ENCODE assay signal across 17 cellular contexts in the genomic region with DNA sequence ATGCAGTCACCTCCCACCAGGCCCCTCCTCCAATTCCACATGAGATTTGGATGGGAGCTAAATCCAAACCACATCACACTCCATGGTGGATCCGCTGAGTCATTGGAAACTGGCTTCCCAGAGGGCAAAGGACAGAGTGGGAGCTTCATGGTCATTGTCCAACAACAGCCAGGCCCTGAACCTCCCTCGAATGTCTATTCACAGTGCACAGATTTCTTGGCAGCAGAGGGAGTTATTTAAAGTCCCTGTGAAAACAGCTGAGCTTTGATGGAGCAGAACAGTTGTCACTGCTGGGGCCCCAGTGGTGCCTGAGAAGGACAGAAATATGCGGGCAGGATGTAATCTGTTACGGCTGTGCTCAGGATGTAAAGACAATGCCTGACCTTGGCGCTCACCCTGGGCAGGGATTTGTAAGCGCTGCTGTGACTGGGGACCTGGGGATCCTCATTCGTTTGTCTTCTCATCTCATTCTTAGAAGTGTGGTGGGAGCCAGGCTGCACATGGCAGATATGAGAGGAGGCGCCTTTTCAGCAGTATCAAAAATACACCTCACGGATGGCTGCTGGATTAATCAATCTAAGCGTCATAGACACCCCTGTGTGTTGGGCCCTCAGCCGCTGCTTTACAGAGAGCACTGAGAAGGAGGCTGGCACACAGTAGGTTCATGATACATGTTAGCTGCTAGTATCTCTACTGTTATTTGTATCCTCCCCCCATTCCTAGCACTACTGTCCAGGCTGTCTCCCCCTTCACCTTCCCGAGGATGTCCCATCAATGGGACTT.
A peak's percentile ranks its signal among the peaks of the same experiment; 100 is the strongest.
DNase-seq lines count a peak whose midpoint lies in the region; ATAC-seq and TF ChIP-seq lines count a peak whose summit lies in the region.
"Had no signal": no experiment of that assay in that cellular context is flagged by ENCODE, and none has a peak within 500 bp of the region (broad histone marks: within the 10 kb centered on the region; RNA-seq: fewer than 3 reads in every experiment).

No MANE protein-coding gene starts in this region.

- H3K9me3 Mint-ChIP-seq in T-cell, result no peaks in the 10 kb centered on the region
- H3K9me3 Mint-ChIP-seq: activated T-helper 1 cell treated with anti-CD3 and anti-CD28 coated beads, Interleukin-12 subunit alpha, Interleukin-12 subunit beta, Interleukin-2, Interleukin-4 antibody, amounts not matched to agents 30 ng/mL and 10 ng/mL and 1 ng/mL, durations not matched to agents 14 hours and 24 hours and 36 hours; CD8-positive, alpha-beta T cell; immature natural killer cell; stimulated activated naive B cell treated with anti-CD40 and anti-IgM and Interleukin-4, amounts not matched to agents 10 μg/mL and 1 μg/mL and 100 μg/mL, for 72 hours had no signal

- H3K9me3 ChIP-seq in psoas muscle, result no peaks in the 10 kb centered on the region
- H3K9me3 ChIP-seq in effector memory CD4-positive, alpha-beta T cell (ENCODE audit: control insufficient read depth, low read length), result no peaks in the 10 kb centered on the region
- H3K9me3 ChIP-seq: gastrocnemius medialis, mucosa of descending colon had no signal

- no peak overlapping the region for H3K27ac Mint-ChIP-seq in T-cell
- H3K27ac Mint-ChIP-seq: activated T-helper 1 cell treated with anti-CD3 and anti-CD28 coated beads, Interleukin-12 subunit alpha, Interleukin-12 subunit beta, Interleukin-2, Interleukin-4 antibody, amounts not matched to agents 30 ng/mL and 10 ng/mL and 1 ng/mL, durations not matched to agents 14 hours and 24 hours and 36 hours; CD8-positive, alpha-beta T cell; immature natural killer cell; stimulated activated naive B cell treated with anti-CD40 and anti-IgM and Interleukin-4, amounts not matched to agents 10 μg/mL and 1 μg/mL and 100 μg/mL, for 72 hours had no signal

- CTCF ChIA-PET in T-cell (lab: Charles Lee), result no interaction called here

- H3K27me3 ChIP-seq in psoas muscle (ENCODE audit: insufficient read depth in 3 of 3, low read length in 2 of 3), result no peaks in the 10 kb centered on the region
- no peaks in the 10 kb centered on the region for H3K27me3 ChIP-seq in effector memory CD4-positive, alpha-beta T cell (replicated peaks; ENCODE audit: control insufficient read depth, insufficient read depth, low read length, poor library complexity, severe bottlenecking)
- H3K27me3 ChIP-seq: gastrocnemius medialis had no signal

- H3K36me3 Mint-ChIP-seq in T-cell, result no peaks in the 10 kb centered on the region
- H3K36me3 Mint-ChIP-seq: CD8-positive, alpha-beta T cell; immature natural killer cell; stimulated activated naive B cell treated with anti-CD40 and anti-IgM and Interleukin-4, amounts not matched to agents 10 μg/mL and 1 μg/mL and 100 μg/mL, for 72 hours had no signal

- no peak overlapping the region for H3K27ac ChIP-seq in psoas muscle
- H3K27ac ChIP-seq in effector memory CD4-positive, alpha-beta T cell (ENCODE audit: insufficient read depth, low read length, poor library complexity, severe bottlenecking), result no peak overlapping the region
- H3K27ac ChIP-seq: gastrocnemius medialis had no signal

- intact Hi-C loops in psoas muscle (cut with DNase I), result no loop called here

- in situ Hi-C loops in astrocyte of the cerebellum (cut with HindIII; ENCODE audit: low sequenced_read_pairs), result no loop called here

- WGBS in psoas muscle, 3 donors, result 25 to 38% (median 32%) methylated on average over 12 of the region's 12 CpGs

- TF ChIP-seq CTCF in astrocyte of the cerebellum (IDR thresholded peaks at IDR 0.05; ENCODE audit: low read depth, low read length, missing control alignments), result no peak
- TF ChIP-seq CTCF in psoas muscle (IDR thresholded peaks at IDR 0.05), result no peak

- H3K27me3 Mint-ChIP-seq in T-cell, result peaks cover 0 to 2% of the 10 kb centered on the region in 2 donors

- no peaks in the 10 kb centered on the region for H3K4me1 Mint-ChIP-seq in T-cell
- H3K4me1 Mint-ChIP-seq: immature natural killer cell had no signal

- DNase-seq in M059J (ENCODE audit: low read depth), result peak; percentile 19
- DNase-seq in astrocyte of the cerebellum (ENCODE audit: low read depth), result peak; percentile 56
- DNase-seq in islet precursor cell, result peak; percentile 45
- no peak for DNase-seq in psoas muscle
- DNase-seq in effector memory CD4-positive, alpha-beta T cell, result no peak
- no peak for DNase-seq in T-cell
- DNase-seq: anterior cingulate cortex; gastrocnemius medialis; immature natural killer cell; mucosa of descending colon; NCI-H146; retina; stimulated activated naive B cell treated with anti-CD40 and anti-IgM and Interleukin-4, amounts not matched to agents 10 μg/mL and 1 μg/mL and 100 μg/mL, for 72 hours; T-helper 2 cell had no signal

- H3K4me3 ChIP-seq in astrocyte of the cerebellum (ENCODE audit: low read depth, low read length), result no peak overlapping the region
- no peak overlapping the region for H3K4me3 ChIP-seq in psoas muscle
- no peak overlapping the region for H3K4me3 ChIP-seq in effector memory CD4-positive, alpha-beta T cell (ENCODE audit: insufficient read depth, low read depth, low read length, poor library complexity, severe bottlenecking)
- H3K4me3 ChIP-seq: gastrocnemius medialis, mucosa of descending colon had no signal

- H3K4me3 Mint-ChIP-seq in T-cell, result no peak overlapping the region
- H3K4me3 Mint-ChIP-seq: activated T-helper 1 cell treated with anti-CD3 and anti-CD28 coated beads, Interleukin-12 subunit alpha, Interleukin-12 subunit beta, Interleukin-2, Interleukin-4 antibody, amounts not matched to agents 30 ng/mL and 10 ng/mL and 1 ng/mL, durations not matched to agents 14 hours and 24 hours and 36 hours; CD8-positive, alpha-beta T cell; immature natural killer cell; stimulated activated naive B cell treated with anti-CD40 and anti-IgM and Interleukin-4, amounts not matched to agents 10 μg/mL and 1 μg/mL and 100 μg/mL, for 72 hours had no signal

- POLR2A ChIA-PET in T-cell (lab: Charles Lee), result no interaction called here

- no peaks in the 10 kb centered on the region for H3K36me3 ChIP-seq in psoas muscle (ENCODE audit: insufficient read depth in 1 of 2, low read depth in 1 of 2)
- H3K36me3 ChIP-seq in effector memory CD4-positive, alpha-beta T cell (ENCODE audit: control insufficient read depth, insufficient read depth, low read length), result no peaks in the 10 kb centered on the region
- H3K36me3 ChIP-seq: gastrocnemius medialis had no signal

- ATAC-seq in psoas muscle (peak in 3 of 4 donors; percentile 71 to 80 (median 74)), GM18873 (IDR thresholded peaks at IDR 0.05; ENCODE audit: low FRiP score, unreplicated experiment) (no peak), T-cell (replicated peaks in 1 of 4) (no peak)
- ATAC-seq: CD8-positive, alpha-beta T cell; mucosa of descending colon; stimulated activated naive B cell treated with anti-CD40 and anti-IgM and Interleukin-4, amounts not matched to agents 10 μg/mL and 1 μg/mL and 100 μg/mL, for 72 hours had no signal

- H3K4me1 ChIP-seq in psoas muscle, result no peaks in the 10 kb centered on the region
- no peaks in the 10 kb centered on the region for H3K4me1 ChIP-seq in effector memory CD4-positive, alpha-beta T cell (ENCODE audit: control insufficient read depth, insufficient read depth, low read length, poor library complexity, severe bottlenecking)

Comparison
In these comparisons a context has a peak if more than half of its experiments do, and no peak if none do; other contexts are left out.
1. DNase-seq: peak in M059J (single experiment), astrocyte of the cerebellum (single experiment) and islet precursor cell (single experiment); none in psoas muscle (0 of 2), effector memory CD4-positive, alpha-beta T cell (0 of 3) and T-cell (0 of 34).
2. ATAC-seq: peak in psoas muscle (3 of 4); none in GM18873 (single experiment) and T-cell (0 of 4).